Comparison of ENCODE assay signal across 8 cellular contexts in the genomic region with DNA sequence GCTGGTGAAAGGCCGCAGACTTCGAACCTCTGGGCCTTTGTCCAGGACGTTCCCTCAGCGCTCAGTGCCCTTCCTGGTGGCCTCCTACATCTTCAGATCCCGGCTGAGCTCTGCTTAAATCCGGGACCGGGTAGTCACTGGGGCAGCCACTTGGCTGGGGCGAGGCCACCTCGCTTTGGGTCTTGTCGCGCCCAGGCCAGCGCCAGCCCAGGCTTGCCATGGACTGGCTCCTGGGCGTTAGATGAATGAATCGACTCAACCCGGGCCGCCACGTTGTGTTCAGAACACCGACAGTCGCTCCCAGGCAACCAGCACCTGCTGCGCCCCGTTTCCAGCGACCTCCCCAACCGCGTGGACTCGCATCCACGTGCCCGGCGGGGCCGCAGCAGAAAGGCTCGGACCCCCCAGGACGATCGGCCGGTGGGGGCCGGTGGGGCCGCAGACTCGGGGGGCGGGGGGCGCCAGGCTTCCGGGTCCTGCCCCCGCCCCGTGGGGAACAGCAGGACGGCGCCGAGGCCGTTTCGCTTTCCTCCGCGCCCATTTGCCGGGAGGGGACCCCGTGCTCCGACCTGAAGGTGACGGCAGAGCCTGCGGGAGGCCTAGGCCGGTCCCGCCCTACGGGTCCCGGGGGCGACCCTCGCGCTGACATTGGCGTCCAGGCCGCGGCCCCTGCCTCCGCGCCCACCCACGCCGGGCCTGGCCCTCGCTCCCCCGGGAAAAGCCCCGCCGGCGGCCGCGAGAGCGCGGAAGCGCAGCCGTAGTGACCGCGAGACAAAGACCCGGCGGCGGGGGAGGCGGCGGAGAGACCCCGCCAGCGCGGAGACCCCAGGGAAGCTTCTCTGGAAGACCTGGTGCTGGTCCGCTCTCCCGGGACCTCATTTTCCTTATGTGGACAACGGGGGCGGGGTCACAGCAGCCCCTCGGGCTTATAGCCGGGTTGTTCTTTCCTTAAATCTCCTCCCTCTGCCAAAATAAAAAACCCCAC. TPM values are rescaled to one million over a fixed set of nuclear protein-coding genes. Genes with fewer than 3 reads are reported as not detected.
DNase-seq lines count a peak whose midpoint lies in the region; ATAC-seq and TF ChIP-seq lines count a peak whose summit lies in the region.

No MANE protein-coding gene starts in this region.

- H3K27ac Mint-ChIP-seq in activated T-cell treated with anti-CD3 and anti-CD28 coated beads, Interleukin-2, amount 50 U/mL, for 24 hours, result peak overlapping the region; percentile 69

- H3K27me3 Mint-ChIP-seq in activated T-cell treated with anti-CD3 and anti-CD28 coated beads, Interleukin-2, amount 50 U/mL, for 24 hours, result no peaks in the 10 kb centered on the region

- no peaks in the 10 kb centered on the region for H3K36me3 Mint-ChIP-seq in activated T-cell treated with anti-CD3 and anti-CD28 coated beads, Interleukin-2, amount 50 U/mL, for 24 hours (ENCODE audit: low read depth)

- no peak for TF ChIP-seq CTCF in GM10266 (IDR thresholded peaks at IDR 0.05; ENCODE audit: control insufficient read depth, insufficient read depth, low read depth, missing control alignments)
- no peak for TF ChIP-seq CTCF in fibroblast of mammary gland (conservative IDR thresholded peaks at IDR 0.05; ENCODE audit: control insufficient read depth, insufficient read depth, low read depth, low read length)
- peak in 1 of 5 experiments; percentile 15 for TF ChIP-seq CTCF in transverse colon (IDR thresholded peaks at IDR 0.05)

- peak; percentile 81 for DNase-seq in GM10266 (ENCODE audit: extremely low spot score)
- DNase-seq in NCI-H146 treated with DMSO at 0.1 percent for 48 hours (lab: John Stamatoyannopoulos, UW; ENCODE audit: unreplicated experiment), result peak; percentile 34
- DNase-seq in activated T-cell treated with anti-CD3 and anti-CD28 coated beads, Interleukin-2, amount 50 U/mL, for 24 hours, result peak; percentile 81
- DNase-seq in fibroblast of mammary gland (ENCODE audit: low read depth), result no peak
- DNase-seq in transverse colon, result peak; percentile 64
- DNase-seq in MG63, result no peak

- WGBS in transverse colon (ENCODE audit: low coverage in 1 of 2), 2 donors, result 11% methylated on average over 58 of the region's 94 CpGs; no CpG with 5 or more reads in 1 of the 2 donors

- peak overlapping the region; percentile 63 for H3K4me3 Mint-ChIP-seq in activated T-cell treated with anti-CD3 and anti-CD28 coated beads, Interleukin-2, amount 50 U/mL, for 24 hours

- intact Hi-C loops in transverse colon (cut with DNase I; ENCODE audit: low total_unique reads), result no loop called here

- peak; percentile 35 for TF ChIP-seq POLR2A in transverse colon (IDR thresholded peaks at IDR 0.05)

- H2AFZ ChIP-seq in neuron (ENCODE audit: low read depth, low read length), result peak overlapping the region; percentile 65

- no peak for ATAC-seq in GM21825 (IDR thresholded peaks at IDR 0.05; ENCODE audit: unreplicated experiment)

- no peaks in the 10 kb centered on the region for H3K9me3 ChIP-seq in neuron (ENCODE audit: low read length)
- H3K9me3 ChIP-seq in transverse colon, result no peaks in the 10 kb centered on the region
- H3K9me3 ChIP-seq in MG63, result no peaks in the 10 kb centered on the region

- no peaks in the 10 kb centered on the region for H3K4me1 ChIP-seq in neuron (ENCODE audit: insufficient read depth, low read length)
- H3K4me1 ChIP-seq in transverse colon, result peaks cover 0 to 23% (median 13%) of the 10 kb centered on the region in 4 donors

- H3K27me3 ChIP-seq in neuron (ENCODE audit: insufficient read depth, low read length), result peaks cover 13% of the 10 kb centered on the region
- H3K27me3 ChIP-seq in transverse colon, result no peaks in the 10 kb centered on the region
- H3K27me3 ChIP-seq in MG63, result no peaks in the 10 kb centered on the region

- no peaks in the 10 kb centered on the region for H3K9me3 Mint-ChIP-seq in activated T-cell treated with anti-CD3 and anti-CD28 coated beads, Interleukin-2, amount 50 U/mL, for 24 hours

- H3K4me3 ChIP-seq in fibroblast of mammary gland (ENCODE audit: control insufficient read depth, low read depth, low read length) (peak overlapping the region; percentile 49), neuron (ENCODE audit: low read length) (peak overlapping the region; percentile 32), transverse colon (peak overlapping the region; percentile 63 to 90 (median 82)), MG63 (no peak overlapping the region)

- H3K27ac ChIP-seq in transverse colon, result peak overlapping the region; percentile 68 to 91 (median 82)

- H3K36me3 ChIP-seq in neuron (ENCODE audit: insufficient read depth, low read length) (no peaks in the 10 kb centered on the region), transverse colon (no peaks in the 10 kb centered on the region), MG63 (no peaks in the 10 kb centered on the region)

- peaks cover 11% of the 10 kb centered on the region for H3K4me1 Mint-ChIP-seq in activated T-cell treated with anti-CD3 and anti-CD28 coated beads, Interleukin-2, amount 50 U/mL, for 24 hours (ENCODE audit: low read depth)

- in situ Hi-C loops in transverse colon (cut with MboI; ENCODE audit: low pct_ligation_motif_present in 1 of 4, low pct_unique_long_range_greater_than_20kb in 1 of 4, low sequenced_read_pairs in 3 of 4), result no loop called here

- no peak for TF ChIP-seq EP300 in transverse colon (IDR thresholded peaks at IDR 0.05; ENCODE audit: low read depth)

RNA-seq across cellular contexts. Expression of gene RCOR1, which starts 37.3 kb away (rescaled TPM):
- 10 to 100 TPM; 15.7 to 31.0 (median 25.8) TPM for total RNA-seq in transverse colon
- 7.1 and 12.0 TPM in 2 replicates for total RNA-seq in MG63 (2014; rRNA removed; shearing (Covaris generic); ENCODE audit: low replicate concordance)

RNA-seq across cellular contexts. Expression of gene ANKRD9, which starts 45.6 kb away (rescaled TPM):
- total RNA-seq in transverse colon, result 100 to 1,000 TPM; 171 to 504 (median 319) TPM
- total RNA-seq in MG63 (2014; rRNA removed; shearing (Covaris generic); ENCODE audit: low replicate concordance), result 10.5 and 13.0 TPM in 2 replicates

Comparison
In these comparisons a context has a peak if more than half of its experiments do, and no peak if none do; other contexts are left out.
1. DNase-seq: peak in GM10266 (single experiment), NCI-H146 treated with DMSO at 0.1 percent for 48 hours (single experiment), activated T-cell treated with anti-CD3 and anti-CD28 coated beads, Interleukin-2, amount 50 U/mL, for 24 hours (single experiment) and transverse colon (single experiment); none in fibroblast of mammary gland (single experiment) and MG63 (single experiment).
2. RNA of gene ANKRD9, which starts 45.6 kb away (total RNA-seq): 171 to 504 TPM in transverse colon; 10.5 to 13.0 TPM in MG63; every median in the first group is over 10 times any median in the second.